Comparison of ENCODE assay signal across 1 cellular context in the genomic region with DNA sequence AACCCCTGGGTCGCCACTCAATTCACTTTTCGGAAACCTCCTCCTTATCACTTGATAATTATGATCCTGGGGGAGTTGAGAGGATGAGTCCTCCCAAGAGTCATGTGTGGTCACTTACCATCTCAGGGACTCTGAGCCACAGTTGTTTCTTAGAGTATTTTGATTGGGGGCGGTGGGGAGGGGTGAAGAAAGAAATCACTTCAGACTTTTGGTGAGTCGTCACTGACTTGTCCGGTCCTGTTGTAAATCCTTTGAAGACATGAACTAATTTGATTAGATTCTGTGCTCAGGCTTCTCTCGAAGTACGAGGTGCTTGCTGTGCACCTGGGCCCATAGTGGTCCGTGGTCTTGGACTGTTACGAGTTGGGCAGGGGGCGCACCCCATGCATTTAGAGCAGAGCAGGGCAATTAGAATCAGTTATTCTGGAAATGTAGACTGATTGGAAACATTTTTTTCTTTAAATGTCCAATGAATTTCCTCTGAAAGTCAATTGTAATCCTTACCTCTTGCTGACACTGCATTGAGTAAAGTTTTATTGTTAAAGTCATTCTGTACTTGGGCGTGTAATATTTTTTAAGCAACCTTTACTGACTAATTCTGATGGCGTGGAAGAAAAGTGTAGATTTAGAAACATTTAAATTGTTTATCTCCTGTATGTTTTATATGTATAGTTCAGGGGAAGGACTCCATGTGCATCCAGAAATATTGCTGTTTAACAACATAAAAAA.
A peak's percentile ranks its signal among the peaks of the same experiment; 100 is the strongest.
TF ChIP-seq lines count a peak whose summit lies in the region.

No MANE protein-coding gene starts in this region.

TF ChIP-seq in GM12878, 131 proteins besides CTCF, POLR2A, EP300 and RAD21:
- TF ChIP-seq, protein P1, sequence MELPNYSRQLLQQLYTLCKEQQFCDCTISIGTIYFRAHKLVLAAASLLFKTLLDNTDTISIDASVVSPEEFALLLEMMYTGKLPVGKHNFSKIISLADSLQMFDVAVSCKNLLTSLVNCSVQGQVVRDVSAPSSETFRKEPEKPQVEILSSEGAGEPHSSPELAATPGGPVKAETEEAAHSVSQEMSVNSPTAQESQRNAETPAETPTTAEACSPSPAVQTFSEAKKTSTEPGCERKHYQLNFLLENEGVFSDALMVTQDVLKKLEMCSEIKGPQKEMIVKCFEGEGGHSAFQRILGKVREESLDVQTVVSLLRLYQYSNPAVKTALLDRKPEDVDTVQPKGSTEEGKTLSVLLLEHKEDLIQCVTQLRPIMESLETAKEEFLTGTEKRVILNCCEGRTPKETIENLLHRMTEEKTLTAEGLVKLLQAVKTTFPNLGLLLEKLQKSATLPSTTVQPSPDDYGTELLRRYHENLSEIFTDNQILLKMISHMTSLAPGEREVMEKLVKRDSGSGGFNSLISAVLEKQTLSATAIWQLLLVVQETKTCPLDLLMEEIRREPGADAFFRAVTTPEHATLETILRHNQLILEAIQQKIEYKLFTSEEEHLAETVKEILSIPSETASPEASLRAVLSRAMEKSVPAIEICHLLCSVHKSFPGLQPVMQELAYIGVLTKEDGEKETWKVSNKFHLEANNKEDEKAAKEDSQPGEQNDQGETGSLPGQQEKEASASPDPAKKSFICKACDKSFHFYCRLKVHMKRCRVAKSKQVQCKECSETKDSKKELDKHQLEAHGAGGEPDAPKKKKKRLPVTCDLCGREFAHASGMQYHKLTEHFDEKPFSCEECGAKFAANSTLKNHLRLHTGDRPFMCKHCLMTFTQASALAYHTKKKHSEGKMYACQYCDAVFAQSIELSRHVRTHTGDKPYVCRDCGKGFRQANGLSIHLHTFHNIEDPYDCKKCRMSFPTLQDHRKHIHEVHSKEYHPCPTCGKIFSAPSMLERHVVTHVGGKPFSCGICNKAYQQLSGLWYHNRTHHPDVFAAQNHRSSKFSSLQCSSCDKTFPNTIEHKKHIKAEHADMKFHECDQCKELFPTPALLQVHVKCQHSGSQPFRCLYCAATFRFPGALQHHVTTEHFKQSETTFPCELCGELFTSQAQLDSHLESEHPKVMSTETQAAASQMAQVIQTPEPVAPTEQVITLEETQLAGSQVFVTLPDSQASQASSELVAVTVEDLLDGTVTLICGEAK (IDR thresholded peaks at IDR 0.05; ENCODE audit: borderline replicate concordance) = peak; percentile 78
- TF ChIP-seq E4F1 (IDR thresholded peaks at IDR 0.05; ENCODE audit: borderline replicate concordance, partially characterized antibody) (no peak), FOXK2 (IDR thresholded peaks at IDR 0.05) (no peak)
